8 cellular contexts compared by ENCODE assay signal in the genomic region with DNA sequence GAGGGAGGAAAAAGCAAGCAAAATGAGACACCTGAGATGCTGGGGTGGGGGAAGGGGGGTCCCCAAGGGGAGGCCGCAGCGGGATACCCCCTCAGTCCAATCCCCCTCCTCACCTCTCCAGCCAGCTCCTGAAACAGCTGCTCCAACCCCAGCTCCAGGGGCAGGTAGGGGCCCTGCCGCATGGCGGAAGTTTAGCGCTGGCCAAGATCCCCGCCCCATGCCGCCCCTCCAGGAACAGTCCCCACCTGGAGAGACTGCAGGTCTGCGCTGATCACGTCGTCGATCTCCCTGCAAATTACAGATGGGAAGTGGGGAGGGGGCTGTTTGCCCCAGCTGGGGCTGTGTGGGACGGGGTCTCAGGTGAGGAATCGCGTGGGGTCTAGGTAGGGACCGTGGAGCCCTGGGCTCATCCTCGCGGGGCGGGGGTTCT. TPM values are rescaled to one million over a fixed set of nuclear protein-coding genes. Genes with fewer than 3 reads are reported as not detected.
A peak's percentile ranks its signal among the peaks of the same experiment; 100 is the strongest.
DNase-seq lines count a peak whose midpoint lies in the region; ATAC-seq, FAIRE-seq and TF ChIP-seq lines count a peak whose summit lies in the region.

No MANE protein-coding gene starts in this region.

- no TSS peak for BruUV-seq in PC-3 (replicated peaks; lab: Mats Ljungman, UMichigan)

- CTCF ChIA-PET in PC-3 (lab: Charles Lee), result no interaction called here

- no peak for FAIRE-seq in frontal cortex (lab: Jason Lieb, UNC)

- peaks cover 67% of the 10 kb centered on the region for H3K4me1 Mint-ChIP-seq in central memory CD8-positive, alpha-beta T cell

- H3K27ac Mint-ChIP-seq in central memory CD8-positive, alpha-beta T cell (ENCODE audit: low read depth), result peak overlapping the region; percentile 93

- peak overlapping the region; percentile 65 for H3K4me3 Mint-ChIP-seq in central memory CD8-positive, alpha-beta T cell

- H3K9me2 ChIP-seq in PC-3 (replicated peaks; ENCODE audit: low read length), result no peaks in the 10 kb centered on the region

- peaks cover 28% of the 10 kb centered on the region for H3K36me3 Mint-ChIP-seq in central memory CD8-positive, alpha-beta T cell (ENCODE audit: insufficient read depth)

- no peak; the same call in 1 of the 2 replicates for ATAC-seq in PC-3
- peak; percentile 11 for ATAC-seq in central memory CD8-positive, alpha-beta T cell (replicated peaks; ENCODE audit: extremely low read depth, poor library complexity, severe bottlenecking)

- H3K9me3 ChIP-seq in PC-3 (ENCODE audit: low read length) (no peaks in the 10 kb centered on the region), mucosa of rectum (ENCODE audit: control insufficient read depth in 2 of 2, low read length in 2 of 2) (no peaks in the 10 kb centered on the region)

- H3K4me1 ChIP-seq in PC-3 (ENCODE audit: insufficient read depth, low read length) (peaks cover 16% of the 10 kb centered on the region), mucosa of rectum (ENCODE audit: control insufficient read depth in 2 of 2, insufficient read depth in 2 of 2, low read length in 2 of 2) (peaks cover 31 to 42% of the 10 kb centered on the region in 2 donors)

- H3K27me3 ChIP-seq in PC-3 (ENCODE audit: low read length) (no peaks in the 10 kb centered on the region), mucosa of rectum (ENCODE audit: control insufficient read depth in 2 of 2, insufficient read depth in 2 of 2, low read length in 2 of 2) (no peaks in the 10 kb centered on the region)

- H3K36me3 ChIP-seq in PC-3 (ENCODE audit: low read depth, low read length) (peaks cover 15% of the 10 kb centered on the region; the same call in 1 of the 2 replicates), mucosa of rectum (ENCODE audit: control insufficient read depth in 2 of 2, insufficient read depth in 2 of 2, low read length in 2 of 2) (peaks cover 9 to 12% of the 10 kb centered on the region in 2 donors)

- no peak for TF ChIP-seq CTCF in GM12875 (IDR thresholded peaks at IDR 0.05; ENCODE audit: borderline replicate concordance, insufficient read depth, low read depth, low read length)
- TF ChIP-seq CTCF in PC-3 (conservative IDR thresholded peaks at IDR 0.05; ENCODE audit: low read depth, low read length), result no peak

- H3K9ac ChIP-seq in PC-3 (ENCODE audit: low read length) (no peak overlapping the region), mucosa of rectum (ENCODE audit: low read depth in 1 of 2, low read length in 2 of 2) (peak overlapping the region; percentile 72 to 73)

- H3K9me3 Mint-ChIP-seq in central memory CD8-positive, alpha-beta T cell, result no peaks in the 10 kb centered on the region

- POLR2A ChIA-PET in PC-3 (lab: Charles Lee; ENCODE audit: unreplicated experiment), result interaction anchor here (0.7 kb wide), 1 partner anchor 51 kb away, joined by 6 read pairs; no protein-coding TSS in a partner anchor

- H4K20me1 ChIP-seq in PC-3 (ENCODE audit: low read length), result no peaks in the 10 kb centered on the region

- intact Hi-C loops in PC-3 (cut with micrococcal nuclease), result loop anchor here (5.0 kb wide), 1 partner anchor 62 kb away; no protein-coding TSS in a partner anchor

- no peaks in the 10 kb centered on the region for H3K27me3 Mint-ChIP-seq in central memory CD8-positive, alpha-beta T cell

- no peak overlapping the region for H2AFZ ChIP-seq in PC-3 (ENCODE audit: low read length)

- peaks cover 6% of the 10 kb centered on the region for H3F3A ChIP-seq in PC-3 (ENCODE audit: low read length, unreplicated experiment)

- DNase-seq in PC-3, result peak; percentile 18
- peak; percentile 33 for DNase-seq in central memory CD8-positive, alpha-beta T cell (ENCODE audit: low spot score in 2 of 2)
- no peak for DNase-seq in DMS79 treated with DMSO at 0.1 percent for 48 hours (lab: John Stamatoyannopoulos, UW)
- no peak for DNase-seq in hippocampal formation (lab: John Stamatoyannopoulos, UW)
- DNase-seq in putamen (ENCODE audit: low spot score), result no peak
- no peak for DNase-seq in frontal cortex (ENCODE audit: low spot score in 2 of 2)

- no peak overlapping the region for H3K4me2 ChIP-seq in PC-3 (ENCODE audit: low read length)

- H3K27ac ChIP-seq in PC-3 (ENCODE audit: low read length) (peak overlapping the region; percentile 62), mucosa of rectum (ENCODE audit: low read depth in 2 of 2, low read length in 2 of 2) (peak overlapping the region; percentile 75 to 92)

- no peaks in the 10 kb centered on the region for H3K79me2 ChIP-seq in PC-3 (ENCODE audit: low read length)

- peak overlapping the region; percentile 44 for H3K4me3 ChIP-seq in GM12875 (ENCODE audit: low read depth, low read length)
- H3K4me3 ChIP-seq in PC-3 (ENCODE audit: low read length), result no peak overlapping the region
- peak overlapping the region; percentile 56 to 63 for H3K4me3 ChIP-seq in mucosa of rectum (ENCODE audit: low read length in 2 of 2)

RNA-seq across cellular contexts. Expression of a gene that starts 9.0 kb away (rescaled TPM):
- total RNA-seq in PC-3 (2014; rRNA removed), result 3.8 and 5.5 TPM in 2 replicates
- total RNA-seq in frontal cortex, result under 0.01 TPM

RNA-seq across cellular contexts. Expression of a gene that starts 38.0 kb away (rescaled TPM):
- total RNA-seq in PC-3 (2014; rRNA removed) (not detected in 2 replicates), frontal cortex (not detected)

RNA-seq across cellular contexts. Expression of a gene that starts 53.7 kb away (rescaled TPM):
- total RNA-seq in PC-3 (2014; rRNA removed) (not detected in 2 replicates), frontal cortex (not detected)

Comparison
In these comparisons a context has a peak if more than half of its experiments do, and no peak if none do; other contexts are left out.
1. DNase-seq: peak in PC-3 (single experiment) and central memory CD8-positive, alpha-beta T cell (2 of 2); none in DMS79 treated with DMSO at 0.1 percent for 48 hours (single experiment), hippocampal formation (0 of 2), putamen (single experiment) and frontal cortex (0 of 2).